Comparison of ENCODE assay signal across 8 cellular contexts in genomic region chr3:3998140-3998977, GRCh38.
DNase-seq lines count a peak whose midpoint lies in the region; ATAC-seq, FAIRE-seq and TF ChIP-seq lines count a peak whose summit lies in the region.

No MANE protein-coding gene starts in this region.

- no peaks in the 10 kb centered on the region for H3F3A ChIP-seq in Loucy (ENCODE audit: low read depth)
- no peaks in the 10 kb centered on the region for H3F3A ChIP-seq in SU-DHL-6 (ENCODE audit: insufficient read depth)

- H3K9ac ChIP-seq in Loucy (ENCODE audit: low read depth, low read length, poor library complexity, severe bottlenecking) (no peak overlapping the region), SU-DHL-6 (ENCODE audit: low read length) (no peak overlapping the region)

- H2AFZ ChIP-seq in Loucy (ENCODE audit: low read length) (no peak overlapping the region), SU-DHL-6 (ENCODE audit: low read depth, low read length, severe bottlenecking) (no peak overlapping the region)

- H3K4me2 ChIP-seq in Loucy (ENCODE audit: low read depth, low read length, poor library complexity, severe bottlenecking) (no peak overlapping the region), SU-DHL-6 (ENCODE audit: low read depth, low read length, poor library complexity, severe bottlenecking) (no peak overlapping the region)

- FAIRE-seq in H54 (lab: Jason Lieb, UNC) = peak; percentile 88

- TF ChIP-seq EP300 in gastroesophageal sphincter (IDR thresholded peaks at IDR 0.05) = no peak

- WGBS in thyroid gland, 2 donors = 46 to 49% methylated on average over 6 of the region's 6 CpGs
- WGBS in gastroesophageal sphincter (ENCODE audit: low coverage in 1 of 2), 2 donors = 27 to 49% methylated on average over 6 of the region's 6 CpGs

- H3K27me3 ChIP-seq in Loucy (ENCODE audit: insufficient read depth, low read length, poor library complexity, severe bottlenecking) (no peaks in the 10 kb centered on the region), SU-DHL-6 (ENCODE audit: low read length) (no peaks in the 10 kb centered on the region), thyroid gland (no peaks in the 10 kb centered on the region), gastroesophageal sphincter (no peaks in the 10 kb centered on the region)

- TF ChIP-seq POLR2A in H54 (IDR thresholded peaks at IDR 0.05; ENCODE audit: low read depth, low read length) (no peak), thyroid gland (IDR thresholded peaks at IDR 0.05) (no peak), gastroesophageal sphincter (IDR thresholded peaks at IDR 0.05) (no peak)

- TF ChIP-seq CTCF in 22Rv1 (IDR thresholded peaks at IDR 0.05) = peak; percentile 79
- TF ChIP-seq CTCF in Loucy (conservative IDR thresholded peaks at IDR 0.05; ENCODE audit: low read length) = peak; percentile 98
- peak; percentile 56 for TF ChIP-seq CTCF in SU-DHL-6 (IDR thresholded peaks at IDR 0.05; ENCODE audit: insufficient read depth, low read length, poor library complexity, severe bottlenecking)
- peak; percentile 31 to 53 (median 36) for TF ChIP-seq CTCF in thyroid gland (IDR thresholded peaks at IDR 0.05)
- peak in 2 of 4 experiments; percentile 8 to 43 for TF ChIP-seq CTCF in gastroesophageal sphincter (IDR thresholded peaks at IDR 0.05)

- no peaks in the 10 kb centered on the region for H4K20me1 ChIP-seq in Loucy (ENCODE audit: insufficient read depth, low read length, poor library complexity, severe bottlenecking)
- no peaks in the 10 kb centered on the region for H4K20me1 ChIP-seq in SU-DHL-6 (ENCODE audit: low read depth, low read length)

- no peak for ATAC-seq in gastroesophageal sphincter

- H3K79me2 ChIP-seq in Loucy (ENCODE audit: insufficient read depth, low read length) (no peaks in the 10 kb centered on the region), SU-DHL-6 (ENCODE audit: insufficient read depth, low read length) (no peaks in the 10 kb centered on the region)

- H3K4me3 ChIP-seq in Loucy (ENCODE audit: low read length, poor library complexity, severe bottlenecking) (no peak overlapping the region), SU-DHL-6 (ENCODE audit: insufficient read depth, low read length, poor library complexity, severe bottlenecking) (no peak overlapping the region), thyroid gland (replicated peaks in 1 of 3) (no peak overlapping the region), gastroesophageal sphincter (no peak overlapping the region)

- H3K4me1 ChIP-seq in Loucy (ENCODE audit: insufficient read depth, low read length, poor library complexity, severe bottlenecking) (no peaks in the 10 kb centered on the region), thyroid gland (no peaks in the 10 kb centered on the region), gastroesophageal sphincter (no peaks in the 10 kb centered on the region)

- intact Hi-C loops in thyroid gland (cut with DNase I) = no loop called here

- H3K9me3 ChIP-seq in Loucy (ENCODE audit: insufficient read depth, low read depth, low read length) (no peaks in the 10 kb centered on the region), SU-DHL-6 (ENCODE audit: insufficient read depth, low read length) (no peaks in the 10 kb centered on the region), thyroid gland (no peaks in the 10 kb centered on the region), gastroesophageal sphincter (peaks cover 0 to 11% (median 0%) of the 10 kb centered on the region in 3 donors)

- DNase-seq in GDM1 (lab: John Stamatoyannopoulos, UW) (peak; percentile 42), H54 (ENCODE audit: insufficient read length, low spot score) (no peak), iPS DF 19.7 (ENCODE audit: low read depth, low spot score) (peak; percentile 30), thyroid gland (peak in 1 of 2 donors; percentile 26)

- H3K27ac ChIP-seq in 22Rv1 = no peak overlapping the region
- H3K27ac ChIP-seq in SU-DHL-6 (ENCODE audit: low read depth, low read length) = no peak overlapping the region
- no peak overlapping the region for H3K27ac ChIP-seq in thyroid gland
- no peak overlapping the region for H3K27ac ChIP-seq in gastroesophageal sphincter

- H3K36me3 ChIP-seq in Loucy (ENCODE audit: insufficient read depth, low read length) (no peaks in the 10 kb centered on the region), SU-DHL-6 (ENCODE audit: low read length) (no peaks in the 10 kb centered on the region), thyroid gland (no peaks in the 10 kb centered on the region), gastroesophageal sphincter (no peaks in the 10 kb centered on the region)

- H3K9me2 ChIP-seq in Loucy (replicated peaks; ENCODE audit: low read depth, low read length) (no peaks in the 10 kb centered on the region), SU-DHL-6 (replicated peaks; ENCODE audit: insufficient read depth, low read length) (no peaks in the 10 kb centered on the region)
